ENCODE assay signal across 8 cellular contexts in the genomic region with DNA sequence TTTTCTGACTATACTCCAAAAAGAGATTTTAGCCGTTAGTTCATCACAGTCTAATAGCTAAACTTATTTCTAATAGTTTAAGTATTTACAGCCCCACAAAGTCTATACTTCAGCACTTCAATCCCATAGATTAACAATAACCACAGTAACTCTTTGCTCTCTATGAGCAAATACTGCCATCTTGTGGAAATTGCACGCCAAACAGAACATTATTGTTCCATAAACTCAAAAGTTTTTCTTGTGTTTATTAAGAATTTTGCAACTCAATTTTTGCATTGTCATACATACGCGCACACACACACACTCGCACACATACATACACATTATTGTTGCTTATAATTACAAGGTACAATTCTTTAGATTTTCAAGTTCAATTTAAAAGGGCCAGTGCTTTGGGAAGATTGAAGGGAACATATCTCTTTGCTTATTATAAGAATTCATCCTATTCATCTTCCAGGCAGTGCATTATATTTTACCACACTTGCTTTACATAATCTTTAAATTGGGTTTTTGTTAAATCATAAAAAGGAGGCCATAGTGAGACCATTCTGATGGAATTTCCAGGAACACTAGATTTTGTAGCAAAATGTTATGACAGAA.
DNase-seq lines count a peak whose midpoint lies in the region; ATAC-seq and TF ChIP-seq lines count a peak whose summit lies in the region.

No MANE protein-coding gene starts in this region.

- no peaks in the 10 kb centered on the region for H3K9me3 Mint-ChIP-seq in endothelial cell (ENCODE audit: unreplicated experiment)
- no peaks in the 10 kb centered on the region for H3K9me3 Mint-ChIP-seq in activated CD4-positive, alpha-beta memory T cell treated with anti-CD3 and anti-CD28 coated beads, Interleukin-2, amount 10 ng/mL, durations not matched to agents 7 days and 5 days
- H3K9me3 Mint-ChIP-seq in effector memory CD8-positive, alpha-beta T cell = no peaks in the 10 kb centered on the region

- H3K27me3 Mint-ChIP-seq in endothelial cell (ENCODE audit: unreplicated experiment) = no peaks in the 10 kb centered on the region
- no peaks in the 10 kb centered on the region for H3K27me3 Mint-ChIP-seq in activated CD4-positive, alpha-beta memory T cell treated with anti-CD3 and anti-CD28 coated beads, Interleukin-2, amount 10 ng/mL, durations not matched to agents 7 days and 5 days
- no peaks in the 10 kb centered on the region for H3K27me3 Mint-ChIP-seq in effector memory CD8-positive, alpha-beta T cell

- TF ChIP-seq CTCF in endothelial cell (IDR thresholded peaks at IDR 0.05; ENCODE audit: unreplicated experiment) = peak; percentile 82

- ATAC-seq in GM19372 (IDR thresholded peaks at IDR 0.05; ENCODE audit: low read depth, unreplicated experiment) (peak; percentile 69), HG03520 (IDR thresholded peaks at IDR 0.05; ENCODE audit: unreplicated experiment) (peak; percentile 69)
- ATAC-seq in effector memory CD8-positive, alpha-beta T cell (replicated peaks) = no peak

- DNase-seq in DMS79 (lab: John Stamatoyannopoulos, UW) (peak; percentile 7), OCI-M1 (lab: John Stamatoyannopoulos, UW) (peak; percentile 82), endothelial cell (ENCODE audit: low spot score) (peak; percentile 21), non-pigmented ciliary epithelial cell (ENCODE audit: low read depth) (peak; percentile 6)
- DNase-seq in activated CD4-positive, alpha-beta memory T cell treated with anti-CD3 and anti-CD28 coated beads, Interleukin-2, amount 10 ng/mL, durations not matched to agents 7 days and 5 days = no peak
- DNase-seq in effector memory CD8-positive, alpha-beta T cell = no peak

- H3K4me1 Mint-ChIP-seq in endothelial cell (ENCODE audit: unreplicated experiment) = no peaks in the 10 kb centered on the region
- no peaks in the 10 kb centered on the region for H3K4me1 Mint-ChIP-seq in activated CD4-positive, alpha-beta memory T cell treated with anti-CD3 and anti-CD28 coated beads, Interleukin-2, amount 10 ng/mL, durations not matched to agents 7 days and 5 days
- no peaks in the 10 kb centered on the region for H3K4me1 Mint-ChIP-seq in effector memory CD8-positive, alpha-beta T cell (ENCODE audit: low read depth in 2 of 2)

- H3K27ac Mint-ChIP-seq in endothelial cell (ENCODE audit: unreplicated experiment) = no peak overlapping the region
- H3K27ac Mint-ChIP-seq in activated CD4-positive, alpha-beta memory T cell treated with anti-CD3 and anti-CD28 coated beads, Interleukin-2, amount 10 ng/mL, durations not matched to agents 7 days and 5 days = no peak overlapping the region
- H3K27ac Mint-ChIP-seq in effector memory CD8-positive, alpha-beta T cell = no peak overlapping the region

- H3K4me3 Mint-ChIP-seq in endothelial cell (ENCODE audit: unreplicated experiment) = no peak overlapping the region
- H3K4me3 Mint-ChIP-seq in activated CD4-positive, alpha-beta memory T cell treated with anti-CD3 and anti-CD28 coated beads, Interleukin-2, amount 10 ng/mL, durations not matched to agents 7 days and 5 days = no peak overlapping the region
- no peak overlapping the region for H3K4me3 Mint-ChIP-seq in effector memory CD8-positive, alpha-beta T cell

- POLR2A ChIA-PET in activated CD4-positive, alpha-beta memory T cell treated with anti-CD3 and anti-CD28 coated beads, Interleukin-2, amount 10 ng/mL, durations not matched to agents 7 days and 5 days (lab: Charles Lee) = no interaction called here

- no peaks in the 10 kb centered on the region for H3K36me3 Mint-ChIP-seq in endothelial cell (ENCODE audit: low read depth, unreplicated experiment)
- H3K36me3 Mint-ChIP-seq in activated CD4-positive, alpha-beta memory T cell treated with anti-CD3 and anti-CD28 coated beads, Interleukin-2, amount 10 ng/mL, durations not matched to agents 7 days and 5 days (ENCODE audit: low read depth) = no peaks in the 10 kb centered on the region
- H3K36me3 Mint-ChIP-seq in effector memory CD8-positive, alpha-beta T cell (ENCODE audit: insufficient read depth) = no peaks in the 10 kb centered on the region

- CTCF ChIA-PET in activated CD4-positive, alpha-beta memory T cell treated with anti-CD3 and anti-CD28 coated beads, Interleukin-2, amount 10 ng/mL, durations not matched to agents 7 days and 5 days (lab: Charles Lee) = interaction anchor here (0.6 kb wide), 1 partner anchor 1177 kb away, joined by 3 read pairs; no protein-coding TSS in a partner anchor

Comparison
In these comparisons a context has a peak if more than half of its experiments do, and no peak if none do; other contexts are left out.
1. DNase-seq: peak in DMS79 (single experiment), OCI-M1 (single experiment), endothelial cell (single experiment) and non-pigmented ciliary epithelial cell (single experiment); none in activated CD4-positive, alpha-beta memory T cell treated with anti-CD3 and anti-CD28 coated beads, Interleukin-2, amount 10 ng/mL, durations not matched to agents 7 days and 5 days (single experiment) and effector memory CD8-positive, alpha-beta T cell (0 of 3).